In the genomic region with DNA sequence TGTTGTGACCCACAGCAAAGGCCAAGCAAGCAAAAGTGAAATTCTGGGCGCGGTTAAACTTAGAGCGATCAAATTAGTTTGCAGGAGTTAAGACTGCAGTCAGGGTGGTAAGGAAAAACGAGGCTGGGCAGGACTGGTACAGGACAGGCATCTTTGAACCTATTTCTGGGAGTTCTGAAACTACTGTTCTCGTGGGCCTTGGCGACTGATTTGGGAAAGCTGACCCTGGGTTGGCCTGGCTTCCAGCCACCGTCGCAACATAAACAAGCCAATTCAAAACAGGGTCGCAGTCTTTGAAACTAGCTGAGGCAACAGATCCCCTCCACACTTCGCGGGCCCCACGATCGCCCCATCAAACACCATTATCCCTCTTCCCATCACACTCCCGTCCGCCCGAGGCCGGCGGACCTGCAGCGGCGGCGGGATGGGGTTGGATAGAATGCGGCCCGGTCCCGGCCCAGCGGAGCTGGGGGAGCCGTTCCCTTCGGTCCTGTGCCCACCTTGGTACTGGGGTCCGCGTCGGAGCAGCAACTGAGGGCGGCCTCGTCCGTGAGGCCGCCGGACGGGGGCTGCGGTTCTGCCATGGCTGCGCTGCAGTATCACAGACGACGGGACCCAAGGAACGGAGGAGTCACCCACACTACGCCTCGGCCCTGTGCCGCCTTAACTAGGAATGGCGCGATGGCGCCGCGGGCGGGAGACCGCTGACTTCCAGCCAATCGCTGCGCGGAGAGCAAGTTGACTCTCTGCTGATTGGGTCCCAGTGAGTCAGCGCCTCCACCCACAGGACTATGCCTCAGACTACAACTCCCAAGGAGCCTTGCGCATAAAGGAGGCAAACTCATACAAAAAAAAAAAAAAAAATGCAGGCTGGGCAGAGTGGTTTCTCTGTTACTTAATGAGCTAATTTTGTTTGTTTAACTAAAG, we compare ENCODE assay signal across 1 cellular context.
TF ChIP-seq lines count a peak whose summit lies in the region.

Gene GLO1 (minus strand): TSS at position 675 of the 927 bp plus-strand sequence. CDS start 91 bp downstream, at position 584.

TF ChIP-seq in HepG2, 621 proteins besides CTCF, POLR2A, EP300 and RAD21 (continued from another document and continues in another):
- TF ChIP-seq ZNF598 (CRISPR knock-in tag; IDR thresholded peaks at IDR 0.05; ENCODE audit: borderline replicate concordance) (peak; percentile 84; the same call in 1 of the 2 replicates), FOXP1 (IDR thresholded peaks at IDR 0.05) (no peak), FOXP1 (CRISPR knock-in tag; IDR thresholded peaks at IDR 0.05) (0 out of 2 replicates have a peak, but pooled peaks have one; percentile 3), ZFX (CRISPR knock-in tag; IDR thresholded peaks at IDR 0.05; ENCODE audit: low read depth) (peak; percentile 97), KDM5A (IDR thresholded peaks at IDR 0.05; ENCODE audit: borderline replicate concordance, low read length) (0 out of 2 replicates have a peak, but pooled peaks have one; percentile 35), ZNF546 (CRISPR knock-in tag; conservative IDR thresholded peaks at IDR 0.05) (0 out of 2 replicates have a peak, but pooled peaks have one; percentile 69), SALL2 (CRISPR knock-in tag; IDR thresholded peaks at IDR 0.05) (peak; percentile 74; the same call in 1 of the 2 replicates), RAD51 (IDR thresholded peaks at IDR 0.05; ENCODE audit: borderline replicate concordance) (no peak), ZNF746 (CRISPR knock-in tag; IDR thresholded peaks at IDR 0.05) (peak; percentile 60; the same call in 1 of the 2 replicates), ZNF614 (CRISPR knock-in tag; IDR thresholded peaks at IDR 0.05; ENCODE audit: borderline replicate concordance) (peak; percentile 64; the same call in 1 of the 2 replicates), ZNF556 (CRISPR knock-in tag; IDR thresholded peaks at IDR 0.05; ENCODE audit: borderline replicate concordance) (0 out of 2 replicates have a peak, but pooled peaks have one; percentile 30), CBX5 (CRISPR knock-in tag; IDR thresholded peaks at IDR 0.05; ENCODE audit: borderline replicate concordance) (0 out of 2 replicates have a peak, but pooled peaks have one; percentile 28), HNF4G (IDR thresholded peaks at IDR 0.05; ENCODE audit: borderline replicate concordance, low read depth, low read length) (0 out of 2 replicates have a peak, but pooled peaks have one; percentile 7), HNF4G (CRISPR knock-in tag; IDR thresholded peaks at IDR 0.05; ENCODE audit: borderline replicate concordance, low read depth) (no peak), MED13 (CRISPR knock-in tag; IDR thresholded peaks at IDR 0.05) (0 out of 2 replicates have a peak, but pooled peaks have one; percentile 20), ZBTB21 (CRISPR knock-in tag; IDR thresholded peaks at IDR 0.05) (0 out of 2 replicates have a peak, but pooled peaks have one; percentile 13), ZNF564 (CRISPR knock-in tag; IDR thresholded peaks at IDR 0.05) (no peak; the same call in none of the 2 replicates), LCORL (IDR thresholded peaks at IDR 0.05) (no peak), LCORL (CRISPR knock-in tag; IDR thresholded peaks at IDR 0.05) (peak; percentile 66; the same call in 1 of the 2 replicates), ZFP36 (IDR thresholded peaks at IDR 0.05; ENCODE audit: borderline replicate concordance, low read depth, low read length, partially characterized antibody) (no peak), ISL2 (CRISPR knock-in tag; IDR thresholded peaks at IDR 0.05) (0 out of 2 replicates have a peak, but pooled peaks have one; percentile 39), ZNF891 (CRISPR knock-in tag; IDR thresholded peaks at IDR 0.05) (peak; percentile 95), JUND (CRISPR knock-in tag; IDR thresholded peaks at IDR 0.05) (no peak), MIXL1 (CRISPR knock-in tag; IDR thresholded peaks at IDR 0.05) (peak; percentile 56), ZNF33B (CRISPR knock-in tag; IDR thresholded peaks at IDR 0.05) (no peak), ZNF225 (CRISPR knock-in tag; IDR thresholded peaks at IDR 0.05) (peak; percentile 31; the same call in 1 of the 2 replicates), ZNF777 (CRISPR knock-in tag; IDR thresholded peaks at IDR 0.05) (peak; percentile 89), ESRRA (CRISPR knock-in tag; IDR thresholded peaks at IDR 0.05; ENCODE audit: low read depth) (peak; percentile 58; the same call in 1 of the 2 replicates), ZNF44 (CRISPR knock-in tag; IDR thresholded peaks at IDR 0.05) (0 out of 2 replicates have a peak, but pooled peaks have one; percentile 20)
- TF ChIP-seq, protein P1, sequence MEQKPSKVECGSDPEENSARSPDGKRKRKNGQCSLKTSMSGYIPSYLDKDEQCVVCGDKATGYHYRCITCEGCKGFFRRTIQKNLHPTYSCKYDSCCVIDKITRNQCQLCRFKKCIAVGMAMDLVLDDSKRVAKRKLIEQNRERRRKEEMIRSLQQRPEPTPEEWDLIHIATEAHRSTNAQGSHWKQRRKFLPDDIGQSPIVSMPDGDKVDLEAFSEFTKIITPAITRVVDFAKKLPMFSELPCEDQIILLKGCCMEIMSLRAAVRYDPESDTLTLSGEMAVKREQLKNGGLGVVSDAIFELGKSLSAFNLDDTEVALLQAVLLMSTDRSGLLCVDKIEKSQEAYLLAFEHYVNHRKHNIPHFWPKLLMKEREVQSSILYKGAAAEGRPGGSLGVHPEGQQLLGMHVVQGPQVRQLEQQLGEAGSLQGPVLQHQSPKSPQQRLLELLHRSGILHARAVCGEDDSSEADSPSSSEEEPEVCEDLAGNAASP (CRISPR knock-in tag; IDR thresholded peaks at IDR 0.05; ENCODE audit: borderline replicate concordance): peak; percentile 46; the same call in 1 of the 2 replicates
- TF ChIP-seq, protein P2, sequence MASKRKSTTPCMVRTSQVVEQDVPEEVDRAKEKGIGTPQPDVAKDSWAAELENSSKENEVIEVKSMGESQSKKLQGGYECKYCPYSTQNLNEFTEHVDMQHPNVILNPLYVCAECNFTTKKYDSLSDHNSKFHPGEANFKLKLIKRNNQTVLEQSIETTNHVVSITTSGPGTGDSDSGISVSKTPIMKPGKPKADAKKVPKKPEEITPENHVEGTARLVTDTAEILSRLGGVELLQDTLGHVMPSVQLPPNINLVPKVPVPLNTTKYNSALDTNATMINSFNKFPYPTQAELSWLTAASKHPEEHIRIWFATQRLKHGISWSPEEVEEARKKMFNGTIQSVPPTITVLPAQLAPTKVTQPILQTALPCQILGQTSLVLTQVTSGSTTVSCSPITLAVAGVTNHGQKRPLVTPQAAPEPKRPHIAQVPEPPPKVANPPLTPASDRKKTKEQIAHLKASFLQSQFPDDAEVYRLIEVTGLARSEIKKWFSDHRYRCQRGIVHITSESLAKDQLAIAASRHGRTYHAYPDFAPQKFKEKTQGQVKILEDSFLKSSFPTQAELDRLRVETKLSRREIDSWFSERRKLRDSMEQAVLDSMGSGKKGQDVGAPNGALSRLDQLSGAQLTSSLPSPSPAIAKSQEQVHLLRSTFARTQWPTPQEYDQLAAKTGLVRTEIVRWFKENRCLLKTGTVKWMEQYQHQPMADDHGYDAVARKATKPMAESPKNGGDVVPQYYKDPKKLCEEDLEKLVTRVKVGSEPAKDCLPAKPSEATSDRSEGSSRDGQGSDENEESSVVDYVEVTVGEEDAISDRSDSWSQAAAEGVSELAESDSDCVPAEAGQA (IDR thresholded peaks at IDR 0.05; ENCODE audit: low read depth): peak; percentile 89
- TF ChIP-seq, protein P2 (CRISPR knock-in tag; IDR thresholded peaks at IDR 0.05; ENCODE audit: borderline replicate concordance): no peak; the same call in 1 of the 2 replicates
- TF ChIP-seq, protein P3, sequence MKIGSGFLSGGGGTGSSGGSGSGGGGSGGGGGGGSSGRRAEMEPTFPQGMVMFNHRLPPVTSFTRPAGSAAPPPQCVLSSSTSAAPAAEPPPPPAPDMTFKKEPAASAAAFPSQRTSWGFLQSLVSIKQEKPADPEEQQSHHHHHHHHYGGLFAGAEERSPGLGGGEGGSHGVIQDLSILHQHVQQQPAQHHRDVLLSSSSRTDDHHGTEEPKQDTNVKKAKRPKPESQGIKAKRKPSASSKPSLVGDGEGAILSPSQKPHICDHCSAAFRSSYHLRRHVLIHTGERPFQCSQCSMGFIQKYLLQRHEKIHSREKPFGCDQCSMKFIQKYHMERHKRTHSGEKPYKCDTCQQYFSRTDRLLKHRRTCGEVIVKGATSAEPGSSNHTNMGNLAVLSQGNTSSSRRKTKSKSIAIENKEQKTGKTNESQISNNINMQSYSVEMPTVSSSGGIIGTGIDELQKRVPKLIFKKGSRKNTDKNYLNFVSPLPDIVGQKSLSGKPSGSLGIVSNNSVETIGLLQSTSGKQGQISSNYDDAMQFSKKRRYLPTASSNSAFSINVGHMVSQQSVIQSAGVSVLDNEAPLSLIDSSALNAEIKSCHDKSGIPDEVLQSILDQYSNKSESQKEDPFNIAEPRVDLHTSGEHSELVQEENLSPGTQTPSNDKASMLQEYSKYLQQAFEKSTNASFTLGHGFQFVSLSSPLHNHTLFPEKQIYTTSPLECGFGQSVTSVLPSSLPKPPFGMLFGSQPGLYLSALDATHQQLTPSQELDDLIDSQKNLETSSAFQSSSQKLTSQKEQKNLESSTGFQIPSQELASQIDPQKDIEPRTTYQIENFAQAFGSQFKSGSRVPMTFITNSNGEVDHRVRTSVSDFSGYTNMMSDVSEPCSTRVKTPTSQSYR (CRISPR knock-in tag; IDR thresholded peaks at IDR 0.05; ENCODE audit: borderline replicate concordance): peak; percentile 10; the same call in 1 of the 2 replicates
- TF ChIP-seq, protein P4, sequence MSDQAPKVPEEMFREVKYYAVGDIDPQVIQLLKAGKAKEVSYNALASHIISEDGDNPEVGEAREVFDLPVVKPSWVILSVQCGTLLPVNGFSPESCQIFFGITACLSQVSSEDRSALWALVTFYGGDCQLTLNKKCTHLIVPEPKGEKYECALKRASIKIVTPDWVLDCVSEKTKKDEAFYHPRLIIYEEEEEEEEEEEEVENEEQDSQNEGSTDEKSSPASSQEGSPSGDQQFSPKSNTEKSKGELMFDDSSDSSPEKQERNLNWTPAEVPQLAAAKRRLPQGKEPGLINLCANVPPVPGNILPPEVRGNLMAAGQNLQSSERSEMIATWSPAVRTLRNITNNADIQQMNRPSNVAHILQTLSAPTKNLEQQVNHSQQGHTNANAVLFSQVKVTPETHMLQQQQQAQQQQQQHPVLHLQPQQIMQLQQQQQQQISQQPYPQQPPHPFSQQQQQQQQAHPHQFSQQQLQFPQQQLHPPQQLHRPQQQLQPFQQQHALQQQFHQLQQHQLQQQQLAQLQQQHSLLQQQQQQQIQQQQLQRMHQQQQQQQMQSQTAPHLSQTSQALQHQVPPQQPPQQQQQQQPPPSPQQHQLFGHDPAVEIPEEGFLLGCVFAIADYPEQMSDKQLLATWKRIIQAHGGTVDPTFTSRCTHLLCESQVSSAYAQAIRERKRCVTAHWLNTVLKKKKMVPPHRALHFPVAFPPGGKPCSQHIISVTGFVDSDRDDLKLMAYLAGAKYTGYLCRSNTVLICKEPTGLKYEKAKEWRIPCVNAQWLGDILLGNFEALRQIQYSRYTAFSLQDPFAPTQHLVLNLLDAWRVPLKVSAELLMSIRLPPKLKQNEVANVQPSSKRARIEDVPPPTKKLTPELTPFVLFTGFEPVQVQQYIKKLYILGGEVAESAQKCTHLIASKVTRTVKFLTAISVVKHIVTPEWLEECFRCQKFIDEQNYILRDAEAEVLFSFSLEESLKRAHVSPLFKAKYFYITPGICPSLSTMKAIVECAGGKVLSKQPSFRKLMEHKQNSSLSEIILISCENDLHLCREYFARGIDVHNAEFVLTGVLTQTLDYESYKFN (CRISPR knock-in tag; conservative IDR thresholded peaks at IDR 0.05): peak; percentile 36; the same call in 1 of the 2 replicates
- TF ChIP-seq, protein P5, sequence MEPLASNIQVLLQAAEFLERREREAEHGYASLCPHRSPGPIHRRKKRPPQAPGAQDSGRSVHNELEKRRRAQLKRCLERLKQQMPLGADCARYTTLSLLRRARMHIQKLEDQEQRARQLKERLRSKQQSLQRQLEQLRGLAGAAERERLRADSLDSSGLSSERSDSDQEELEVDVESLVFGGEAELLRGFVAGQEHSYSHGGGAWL (CRISPR knock-in tag; IDR thresholded peaks at IDR 0.05): peak; percentile 67; the same call in 1 of the 2 replicates
- TF ChIP-seq, protein P6, sequence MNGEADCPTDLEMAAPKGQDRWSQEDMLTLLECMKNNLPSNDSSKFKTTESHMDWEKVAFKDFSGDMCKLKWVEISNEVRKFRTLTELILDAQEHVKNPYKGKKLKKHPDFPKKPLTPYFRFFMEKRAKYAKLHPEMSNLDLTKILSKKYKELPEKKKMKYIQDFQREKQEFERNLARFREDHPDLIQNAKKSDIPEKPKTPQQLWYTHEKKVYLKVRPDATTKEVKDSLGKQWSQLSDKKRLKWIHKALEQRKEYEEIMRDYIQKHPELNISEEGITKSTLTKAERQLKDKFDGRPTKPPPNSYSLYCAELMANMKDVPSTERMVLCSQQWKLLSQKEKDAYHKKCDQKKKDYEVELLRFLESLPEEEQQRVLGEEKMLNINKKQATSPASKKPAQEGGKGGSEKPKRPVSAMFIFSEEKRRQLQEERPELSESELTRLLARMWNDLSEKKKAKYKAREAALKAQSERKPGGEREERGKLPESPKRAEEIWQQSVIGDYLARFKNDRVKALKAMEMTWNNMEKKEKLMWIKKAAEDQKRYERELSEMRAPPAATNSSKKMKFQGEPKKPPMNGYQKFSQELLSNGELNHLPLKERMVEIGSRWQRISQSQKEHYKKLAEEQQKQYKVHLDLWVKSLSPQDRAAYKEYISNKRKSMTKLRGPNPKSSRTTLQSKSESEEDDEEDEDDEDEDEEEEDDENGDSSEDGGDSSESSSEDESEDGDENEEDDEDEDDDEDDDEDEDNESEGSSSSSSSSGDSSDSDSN (CRISPR knock-in tag; IDR thresholded peaks at IDR 0.05): peak; percentile 96
- TF ChIP-seq, protein P7, sequence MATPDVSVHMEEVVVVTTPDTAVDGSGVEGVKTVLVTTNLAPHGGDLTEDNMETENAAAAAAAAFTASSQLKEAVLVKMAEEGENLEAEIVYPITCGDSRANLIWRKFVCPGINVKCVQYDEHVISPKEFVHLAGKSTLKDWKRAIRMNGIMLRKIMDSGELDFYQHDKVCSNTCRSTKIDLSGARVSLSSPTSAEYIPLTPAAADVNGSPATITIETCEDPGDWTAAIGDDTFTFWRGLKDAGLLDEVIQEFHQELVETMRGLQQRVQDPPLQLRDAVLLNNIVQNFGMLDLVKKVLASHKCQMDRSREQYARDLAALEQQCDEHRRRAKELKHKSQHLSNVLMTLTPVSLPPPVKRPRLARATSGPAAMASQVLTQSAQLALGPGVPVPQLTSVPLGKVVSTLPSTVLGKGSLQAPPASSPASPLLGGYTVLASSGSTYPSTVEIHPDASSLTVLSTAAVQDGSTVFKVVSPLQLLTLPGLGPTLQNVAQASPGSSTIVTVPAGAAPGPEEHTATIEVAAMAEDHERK (CRISPR knock-in tag; IDR thresholded peaks at IDR 0.05; ENCODE audit: low read depth): 0 out of 2 replicates have a peak, but pooled peaks have one; percentile 16
